8 cellular contexts compared by ENCODE assay signal in genomic region chr12:68809190-68810026, GRCh38. TPM values are rescaled to one million over a fixed set of nuclear protein-coding genes. Genes with fewer than 3 reads are reported as not detected.
A peak's percentile ranks its signal among the peaks of the same experiment; 100 is the strongest.
DNase-seq lines count a peak whose midpoint lies in the region; ATAC-seq and TF ChIP-seq lines count a peak whose summit lies in the region.

No MANE protein-coding gene starts in this region.

- peaks cover 51% of the 10 kb centered on the region for H3K4me1 Mint-ChIP-seq in activated naive CD4-positive, alpha-beta T cell treated with anti-CD3 and anti-CD28 coated beads, Interleukin-2, amount 50 U/mL, for 24 hours

- in situ Hi-C loops in astrocyte of the spinal cord (cut with HindIII; ENCODE audit: low sequenced_read_pairs), result no loop called here

- H3K4me3 ChIP-seq in astrocyte of the spinal cord (ENCODE audit: low read depth, low read length) (peak overlapping the region; percentile 98), lower lobe of right lung (peak overlapping the region; percentile 94), upper lobe of left lung (peak overlapping the region; percentile 71 to 92 (median 85))

- H3K36me3 ChIP-seq in lower lobe of right lung, result peaks cover 52% of the 10 kb centered on the region
- H3K36me3 ChIP-seq in upper lobe of left lung, result peaks cover 10 to 39% (median 20%) of the 10 kb centered on the region in 4 donors

- DNase-seq in activated naive CD4-positive, alpha-beta T cell treated with Interleukin-2 at 50 U/mL for 16 hours, result no peak
- DNase-seq in astrocyte of the spinal cord (ENCODE audit: low read depth, low spot score) (no peak), lower lobe of right lung (no peak), upper lobe of left lung (no peak), COLO829 (ENCODE audit: low spot score) (no peak), foreskin melanocyte (no peak)

- peak overlapping the region; percentile 98 for H3K4me3 Mint-ChIP-seq in activated naive CD4-positive, alpha-beta T cell treated with anti-CD3 and anti-CD28 coated beads, Interleukin-2, amount 50 U/mL, for 24 hours

- no peak for ATAC-seq in lower lobe of right lung
- ATAC-seq in upper lobe of left lung (ENCODE audit: low FRiP score in 2 of 2), result no peak
- ATAC-seq in HG02938 (IDR thresholded peaks at IDR 0.05; ENCODE audit: unreplicated experiment), result no peak

- TF ChIP-seq POLR2A in upper lobe of left lung (IDR thresholded peaks at IDR 0.05), result no peak

- peaks cover 26% of the 10 kb centered on the region for H3K36me3 Mint-ChIP-seq in activated naive CD4-positive, alpha-beta T cell treated with anti-CD3 and anti-CD28 coated beads, Interleukin-2, amount 50 U/mL, for 24 hours

- H3K27me3 Mint-ChIP-seq in activated naive CD4-positive, alpha-beta T cell treated with anti-CD3 and anti-CD28 coated beads, Interleukin-2, amount 50 U/mL, for 24 hours, result no peaks in the 10 kb centered on the region

- 76 to 79% methylated on average over 12 of the region's 12 CpGs for WGBS in upper lobe of left lung, 2 donors

- TF ChIP-seq CTCF in astrocyte of the spinal cord (IDR thresholded peaks at IDR 0.05; ENCODE audit: low read depth, low read length), result no peak
- no peak for TF ChIP-seq CTCF in lower lobe of right lung (IDR thresholded peaks at IDR 0.05)
- no peak for TF ChIP-seq CTCF in upper lobe of left lung (IDR thresholded peaks at IDR 0.05)

- H3K27ac ChIP-seq in lower lobe of right lung (peak overlapping the region; percentile 99), upper lobe of left lung (peak overlapping the region; percentile 96 to 99 (median 97))

- H3K9me3 ChIP-seq in lower lobe of right lung, result no peaks in the 10 kb centered on the region
- no peaks in the 10 kb centered on the region for H3K9me3 ChIP-seq in upper lobe of left lung

- H3K9me3 Mint-ChIP-seq in activated naive CD4-positive, alpha-beta T cell treated with anti-CD3 and anti-CD28 coated beads, Interleukin-2, amount 50 U/mL, for 24 hours, result no peaks in the 10 kb centered on the region

- no peak for TF ChIP-seq EP300 in upper lobe of left lung (IDR thresholded peaks at IDR 0.05)

- no peaks in the 10 kb centered on the region for H3K27me3 ChIP-seq in lower lobe of right lung (ENCODE audit: low read depth)
- H3K27me3 ChIP-seq in upper lobe of left lung, result no peaks in the 10 kb centered on the region

- H3K27ac Mint-ChIP-seq in activated naive CD4-positive, alpha-beta T cell treated with anti-CD3 and anti-CD28 coated beads, Interleukin-2, amount 50 U/mL, for 24 hours, result peak overlapping the region; percentile 98

- intact Hi-C loops in lower lobe of right lung (cut with DNase I), result no loop called here

- H3K4me1 ChIP-seq in lower lobe of right lung, result peaks cover 54% of the 10 kb centered on the region
- peaks cover 16 to 49% (median 27%) of the 10 kb centered on the region in 4 donors for H3K4me1 ChIP-seq in upper lobe of left lung

RNA-seq across cellular contexts. Expression of gene MDM2, which starts 1.4 kb away (rescaled TPM):
- total RNA-seq in lower lobe of right lung (136 TPM), upper lobe of left lung (100 to 1,000 TPM in 3 of 6 donors, 10 to 100 TPM in 3; 64.6 to 162 (median 108) TPM)
